1 cellular context compared by ENCODE assay signal in the genomic region with DNA sequence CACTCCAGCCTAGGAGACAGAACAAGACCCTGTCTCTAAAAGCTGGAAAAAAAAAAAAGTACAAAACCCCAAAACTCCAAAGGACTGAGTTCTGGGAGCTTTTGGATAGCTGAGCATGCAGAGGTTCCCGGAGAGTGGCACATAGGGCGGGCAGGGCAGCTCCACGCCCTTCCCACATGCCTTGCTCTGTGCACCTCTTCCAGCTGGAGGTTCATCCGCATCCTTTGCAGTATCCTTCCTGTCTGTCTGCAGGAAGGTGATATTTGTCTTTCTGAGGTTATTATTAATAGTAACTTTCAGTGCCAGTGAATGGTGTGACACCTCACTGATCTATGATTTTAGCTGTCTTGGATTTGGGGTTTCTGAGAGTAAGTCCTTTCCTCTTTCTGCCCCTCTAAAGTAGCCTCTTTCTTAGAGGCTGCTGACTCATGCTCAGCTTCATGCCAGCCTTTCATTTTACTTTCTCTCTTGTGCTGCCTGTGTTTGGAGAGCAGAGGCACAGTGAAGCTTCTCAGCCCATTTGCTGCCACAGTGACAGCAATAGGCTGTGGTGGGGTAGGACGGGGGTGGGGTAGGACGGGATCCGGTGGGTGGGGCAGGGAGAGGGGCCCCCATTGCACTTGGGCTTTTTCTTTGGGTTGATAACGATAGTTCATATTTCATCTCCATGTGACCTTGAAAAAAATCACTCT.
TF ChIP-seq lines count a peak whose summit lies in the region.

No MANE protein-coding gene starts in this region.

TF ChIP-seq in GM23338, 12 proteins besides CTCF, POLR2A, EP300 and RAD21 (continued from another document):
- TF ChIP-seq, protein P1, sequence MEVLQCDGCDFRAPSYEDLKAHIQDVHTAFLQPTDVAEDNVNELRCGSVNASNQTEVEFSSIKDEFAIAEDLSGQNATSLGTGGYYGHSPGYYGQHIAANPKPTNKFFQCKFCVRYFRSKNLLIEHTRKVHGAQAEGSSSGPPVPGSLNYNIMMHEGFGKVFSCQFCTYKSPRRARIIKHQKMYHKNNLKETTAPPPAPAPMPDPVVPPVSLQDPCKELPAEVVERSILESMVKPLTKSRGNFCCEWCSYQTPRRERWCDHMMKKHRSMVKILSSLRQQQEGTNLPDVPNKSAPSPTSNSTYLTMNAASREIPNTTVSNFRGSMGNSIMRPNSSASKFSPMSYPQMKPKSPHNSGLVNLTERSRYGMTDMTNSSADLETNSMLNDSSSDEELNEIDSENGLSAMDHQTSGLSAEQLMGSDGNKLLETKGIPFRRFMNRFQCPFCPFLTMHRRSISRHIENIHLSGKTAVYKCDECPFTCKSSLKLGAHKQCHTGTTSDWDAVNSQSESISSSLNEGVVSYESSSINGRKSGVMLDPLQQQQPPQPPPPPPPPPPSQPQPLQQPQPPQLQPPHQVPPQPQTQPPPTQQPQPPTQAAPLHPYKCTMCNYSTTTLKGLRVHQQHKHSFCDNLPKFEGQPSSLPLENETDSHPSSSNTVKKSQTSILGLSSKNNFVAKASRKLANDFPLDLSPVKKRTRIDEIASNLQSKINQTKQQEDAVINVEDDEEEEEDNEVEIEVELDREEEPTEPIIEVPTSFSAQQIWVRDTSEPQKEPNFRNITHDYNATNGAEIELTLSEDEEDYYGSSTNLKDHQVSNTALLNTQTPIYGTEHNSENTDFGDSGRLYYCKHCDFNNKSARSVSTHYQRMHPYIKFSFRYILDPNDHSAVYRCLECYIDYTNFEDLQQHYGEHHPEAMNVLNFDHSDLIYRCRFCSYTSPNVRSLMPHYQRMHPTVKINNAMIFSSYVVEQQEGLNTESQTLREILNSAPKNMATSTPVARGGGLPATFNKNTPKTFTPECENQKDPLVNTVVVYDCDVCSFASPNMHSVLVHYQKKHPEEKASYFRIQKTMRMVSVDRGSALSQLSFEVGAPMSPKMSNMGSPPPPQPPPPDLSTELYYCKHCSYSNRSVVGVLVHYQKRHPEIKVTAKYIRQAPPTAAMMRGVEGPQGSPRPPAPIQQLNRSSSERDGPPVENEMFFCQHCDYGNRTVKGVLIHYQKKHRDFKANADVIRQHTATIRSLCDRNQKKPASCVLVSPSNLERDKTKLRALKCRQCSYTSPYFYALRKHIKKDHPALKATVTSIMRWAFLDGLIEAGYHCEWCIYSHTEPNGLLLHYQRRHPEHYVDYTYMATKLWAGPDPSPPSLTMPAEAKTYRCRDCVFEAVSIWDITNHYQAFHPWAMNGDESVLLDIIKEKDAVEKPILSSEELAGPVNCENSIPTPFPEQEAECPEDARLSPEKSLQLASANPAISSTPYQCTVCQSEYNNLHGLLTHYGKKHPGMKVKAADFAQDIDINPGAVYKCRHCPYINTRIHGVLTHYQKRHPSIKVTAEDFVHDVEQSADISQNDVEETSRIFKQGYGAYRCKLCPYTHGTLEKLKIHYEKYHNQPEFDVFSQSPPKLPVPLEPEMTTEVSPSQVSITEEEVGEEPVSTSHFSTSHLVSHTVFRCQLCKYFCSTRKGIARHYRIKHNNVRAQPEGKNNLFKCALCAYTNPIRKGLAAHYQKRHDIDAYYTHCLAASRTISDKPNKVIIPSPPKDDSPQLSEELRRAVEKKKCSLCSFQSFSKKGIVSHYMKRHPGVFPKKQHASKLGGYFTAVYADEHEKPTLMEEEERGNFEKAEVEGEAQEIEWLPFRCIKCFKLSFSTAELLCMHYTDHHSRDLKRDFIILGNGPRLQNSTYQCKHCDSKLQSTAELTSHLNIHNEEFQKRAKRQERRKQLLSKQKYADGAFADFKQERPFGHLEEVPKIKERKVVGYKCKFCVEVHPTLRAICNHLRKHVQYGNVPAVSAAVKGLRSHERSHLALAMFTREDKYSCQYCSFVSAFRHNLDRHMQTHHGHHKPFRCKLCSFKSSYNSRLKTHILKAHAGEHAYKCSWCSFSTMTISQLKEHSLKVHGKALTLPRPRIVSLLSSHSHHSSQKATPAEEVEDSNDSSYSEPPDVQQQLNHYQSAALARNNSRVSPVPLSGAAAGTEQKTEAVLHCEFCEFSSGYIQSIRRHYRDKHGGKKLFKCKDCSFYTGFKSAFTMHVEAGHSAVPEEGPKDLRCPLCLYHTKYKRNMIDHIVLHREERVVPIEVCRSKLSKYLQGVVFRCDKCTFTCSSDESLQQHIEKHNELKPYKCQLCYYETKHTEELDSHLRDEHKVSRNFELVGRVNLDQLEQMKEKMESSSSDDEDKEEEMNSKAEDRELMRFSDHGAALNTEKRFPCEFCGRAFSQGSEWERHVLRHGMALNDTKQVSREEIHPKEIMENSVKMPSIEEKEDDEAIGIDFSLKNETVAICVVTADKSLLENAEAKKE (CRISPR knock-in tag; IDR thresholded peaks at IDR 0.05): no peak
- TF ChIP-seq POLR2AphosphoS5 (IDR thresholded peaks at IDR 0.05; ENCODE audit: low read depth) (no peak), STAT1 (IDR thresholded peaks at IDR 0.05; ENCODE audit: unreplicated experiment) (no peak), EZH2phosphoT487 (IDR thresholded peaks at IDR 0.05; ENCODE audit: unreplicated experiment) (no peak), NANOG (IDR thresholded peaks at IDR 0.05; ENCODE audit: borderline replicate concordance) (no peak), CREB1 (CRISPR knock-in tag; IDR thresholded peaks at IDR 0.05; ENCODE audit: low read depth) (no peak), ZNF114 (CRISPR knock-in tag; IDR thresholded peaks at IDR 0.05) (no peak), JUNB (IDR thresholded peaks at IDR 0.05; ENCODE audit: unreplicated experiment) (no peak)
- TF ChIP-seq, protein P2, sequence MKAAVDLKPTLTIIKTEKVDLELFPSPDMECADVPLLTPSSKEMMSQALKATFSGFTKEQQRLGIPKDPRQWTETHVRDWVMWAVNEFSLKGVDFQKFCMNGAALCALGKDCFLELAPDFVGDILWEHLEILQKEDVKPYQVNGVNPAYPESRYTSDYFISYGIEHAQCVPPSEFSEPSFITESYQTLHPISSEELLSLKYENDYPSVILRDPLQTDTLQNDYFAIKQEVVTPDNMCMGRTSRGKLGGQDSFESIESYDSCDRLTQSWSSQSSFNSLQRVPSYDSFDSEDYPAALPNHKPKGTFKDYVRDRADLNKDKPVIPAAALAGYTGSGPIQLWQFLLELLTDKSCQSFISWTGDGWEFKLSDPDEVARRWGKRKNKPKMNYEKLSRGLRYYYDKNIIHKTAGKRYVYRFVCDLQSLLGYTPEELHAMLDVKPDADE (IDR thresholded peaks at IDR 0.05): no peak
